18 cellular contexts compared by ENCODE assay signal in genomic region chr3:153855772-153856171, GRCh38.
A peak's percentile ranks its signal among the peaks of the same experiment; 100 is the strongest.
DNase-seq lines count a peak whose midpoint lies in the region; ATAC-seq and TF ChIP-seq lines count a peak whose summit lies in the region.
"Had no signal": no experiment of that assay in that cellular context is flagged by ENCODE, and none has a peak within 500 bp of the region (broad histone marks: within the 10 kb centered on the region; RNA-seq: fewer than 3 reads in every experiment).

No MANE protein-coding gene starts in this region.

- H3K4me3 ChIP-seq in epithelial cell of proximal tubule (ENCODE audit: low read depth, low read length), result no peak overlapping the region
- H3K4me3 ChIP-seq in adrenal gland, result no peak overlapping the region
- H3K4me3 ChIP-seq: gastrocnemius medialis had no signal

- H3K36me3 ChIP-seq in adrenal gland (replicated peaks in 1 of 2), result no peaks in the 10 kb centered on the region
- H3K36me3 ChIP-seq: gastrocnemius medialis, WERI-Rb-1 had no signal

- TF ChIP-seq POLR2A in adrenal gland (IDR thresholded peaks at IDR 0.05), result no peak

- ATAC-seq in GM18508 (IDR thresholded peaks at IDR 0.05; ENCODE audit: insufficient read depth, unreplicated experiment) (peak; percentile 55), GM19463 (IDR thresholded peaks at IDR 0.05; ENCODE audit: unreplicated experiment) (peak; percentile 77), HG02943 (IDR thresholded peaks at IDR 0.05; ENCODE audit: low read depth, unreplicated experiment) (peak; percentile 86), GM19328 (IDR thresholded peaks at IDR 0.05; ENCODE audit: unreplicated experiment) (no peak)
- ATAC-seq: gastrocnemius medialis; left cardiac atrium; naive thymus-derived CD8-positive, alpha-beta T cell; sciatic nerve had no signal

- no peaks in the 10 kb centered on the region for H3K27me3 ChIP-seq in adrenal gland
- H3K27me3 ChIP-seq: gastrocnemius medialis had no signal

- peak; percentile 14 for TF ChIP-seq CTCF in epithelial cell of proximal tubule (conservative IDR thresholded peaks at IDR 0.05; ENCODE audit: low read depth, low read length)
- no peak for TF ChIP-seq CTCF in adrenal gland (IDR thresholded peaks at IDR 0.05)

- DNase-seq in epithelial cell of proximal tubule (ENCODE audit: low read depth), result no peak
- DNase-seq in adrenal gland, result no peak
- DNase-seq in NCI-H2196 (lab: John Stamatoyannopoulos, UW; ENCODE audit: unreplicated experiment), result no peak
- DNase-seq in medulla oblongata (ENCODE audit: extremely low spot score), result no peak
- DNase-seq: activated T-cell treated with anti-CD3 and anti-CD28 coated beads for 4 hours; aorta; CD4-positive, CD25-positive, alpha-beta regulatory T cell; gastrocnemius medialis; KBM-7; left cardiac atrium; naive thymus-derived CD8-positive, alpha-beta T cell; NCI-H187; WERI-Rb-1 had no signal

- 62 to 85% (median 78%) methylated on average over 1 of the region's 1 CpG for WGBS in adrenal gland, 4 donors

- H3K27ac ChIP-seq in adrenal gland, result no peak overlapping the region
- H3K27ac ChIP-seq: gastrocnemius medialis, WERI-Rb-1 had no signal

- H3K4me1 ChIP-seq in adrenal gland (replicated peaks in 1 of 2), result no peaks in the 10 kb centered on the region
- H3K4me1 ChIP-seq: gastrocnemius medialis had no signal

- intact Hi-C loops in adrenal gland (cut with DNase I), result no loop called here

- H3K9me3 ChIP-seq in adrenal gland (replicated peaks in 1 of 3), result no peaks in the 10 kb centered on the region
- H3K9me3 ChIP-seq: gastrocnemius medialis had no signal
